Comparison of ENCODE assay signal across 31 cellular contexts in the genomic region with DNA sequence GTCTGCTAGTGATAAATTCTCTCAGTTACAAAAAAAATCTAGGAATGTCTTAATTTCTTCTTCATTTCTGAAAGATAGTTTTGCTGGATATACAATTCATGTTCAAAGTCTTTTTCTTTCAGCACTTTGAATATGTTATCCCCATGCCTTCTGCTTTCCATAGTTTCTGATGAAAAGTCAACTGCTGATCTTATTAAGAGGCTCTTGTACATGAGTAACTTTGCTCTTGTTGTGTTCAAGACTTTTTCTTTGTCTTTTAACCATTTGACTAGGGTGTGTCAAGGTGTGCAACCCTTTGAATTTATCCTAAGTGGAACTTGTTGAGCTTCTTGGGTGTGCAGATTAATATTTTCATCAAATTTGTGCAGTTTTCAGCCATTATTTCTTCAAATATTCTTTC. TPM values are rescaled to one million over a fixed set of nuclear protein-coding genes. Genes with fewer than 3 reads are reported as not detected.
DNase-seq lines count a peak whose midpoint lies in the region; ATAC-seq, FAIRE-seq and TF ChIP-seq lines count a peak whose summit lies in the region.
"Had no signal": no experiment of that assay in that cellular context is flagged by ENCODE, and none has a peak within 500 bp of the region (broad histone marks: within the 10 kb centered on the region; RNA-seq: fewer than 3 reads in every experiment).

No MANE protein-coding gene starts in this region.

- no peaks in the 10 kb centered on the region for H3K79me2 ChIP-seq in HepG2 (ENCODE audit: insufficient read depth, low read length)

- no peak for TF ChIP-seq RAD21 in HepG2 (CRISPR knock-in tag; IDR thresholded peaks at IDR 0.05)

- no peak overlapping the region for H3K9ac ChIP-seq in HepG2 (ENCODE audit: insufficient read depth, low read depth, low read length)
- H3K9ac ChIP-seq: BLaER1 had no signal

- BruUV-seq in HepG2 (replicated peaks; lab: Mats Ljungman, UMichigan), result no TSS peak

- no peak overlapping the region for H2AFZ ChIP-seq in HepG2 (ENCODE audit: low read length)

- H3K4me3 ChIP-seq in HepG2 (replicated peaks in 1 of 3; ENCODE audit: insufficient read depth in 1 of 3, low read depth in 2 of 3, low read length in 3 of 3), result no peak overlapping the region
- no peak overlapping the region for H3K4me3 ChIP-seq in right lobe of liver
- H3K4me3 ChIP-seq in HEK293 (ENCODE audit: low read depth, low read length), result no peak overlapping the region
- H3K4me3 ChIP-seq: BLaER1, GM12878 had no signal

- H3K27ac Mint-ChIP-seq in WTC11, result no peak overlapping the region
- H3K27ac Mint-ChIP-seq in activated CD4-positive, alpha-beta T cell treated with anti-CD3 and anti-CD28 coated beads, Interleukin-2, amount 10 ng/mL, durations not matched to agents 7 days and 5 days, result no peak overlapping the region
- H3K27ac Mint-ChIP-seq: CD14-positive monocyte; CD4-positive, alpha-beta memory T cell; CD4-positive, CD25-positive, alpha-beta regulatory T cell; CD8-positive, alpha-beta memory T cell had no signal

- peaks cover 11% of the 10 kb centered on the region; the same call in 1 of the 2 replicates for H3K36me3 Mint-ChIP-seq in WTC11
- H3K36me3 Mint-ChIP-seq in activated CD4-positive, alpha-beta T cell treated with anti-CD3 and anti-CD28 coated beads, Interleukin-2, amount 10 ng/mL, durations not matched to agents 7 days and 5 days (ENCODE audit: low read depth), result no peaks in the 10 kb centered on the region
- H3K36me3 Mint-ChIP-seq: CD14-positive monocyte; CD4-positive, alpha-beta memory T cell had no signal

- H3K9me3 Mint-ChIP-seq in WTC11, result peaks cover 44% of the 10 kb centered on the region
- no peaks in the 10 kb centered on the region for H3K9me3 Mint-ChIP-seq in activated CD4-positive, alpha-beta T cell treated with anti-CD3 and anti-CD28 coated beads, Interleukin-2, amount 10 ng/mL, durations not matched to agents 7 days and 5 days

- H3K4me2 ChIP-seq in HepG2 (ENCODE audit: low read depth, low read length), result no peak overlapping the region
- H3K4me2 ChIP-seq: BLaER1 had no signal

- H3K9me3 ChIP-seq in HepG2 (ENCODE audit: low read length), result no peaks in the 10 kb centered on the region
- no peaks in the 10 kb centered on the region for H3K9me3 ChIP-seq in right lobe of liver
- no peaks in the 10 kb centered on the region for H3K9me3 ChIP-seq in HEK293 (ENCODE audit: control insufficient read depth, insufficient read depth, low read depth, low read length)
- H3K9me3 ChIP-seq: BE2C had no signal

- no peaks in the 10 kb centered on the region for H3K27me3 ChIP-seq in HepG2 (ENCODE audit: control insufficient read depth in 1 of 2, insufficient read depth in 2 of 2, low read length in 2 of 2)
- no peaks in the 10 kb centered on the region for H3K27me3 ChIP-seq in right lobe of liver
- H3K27me3 ChIP-seq: BE2C, BLaER1 had no signal

- in situ Hi-C loops in HepG2 (cut with HindIII; ENCODE audit: extremely low pct_ligation_motif_present, low pct_unique_long_range_greater_than_20kb), result no loop called here

- CTCF ChIA-PET in HepG2 (lab: Yijun Ruan, JAX; ENCODE audit: low intra/inter-chr PET ratio, low total read pairs) (no interaction called here), HEK293 (lab: Yijun Ruan, JAX) (interaction anchor here (0.7 to 1.5 kb wide), 2 partner anchors 12 to 53 kb away, joined by 3 to 4 read pairs; no protein-coding TSS in a partner anchor), WTC11 (lab: Charles Lee) (no interaction called here)
- CTCF ChIA-PET in activated CD4-positive, alpha-beta T cell treated with anti-CD3 and anti-CD28 coated beads, Interleukin-2, amount 10 ng/mL, durations not matched to agents 7 days and 5 days (lab: Charles Lee), result no interaction called here

- POLR2A ChIA-PET in HepG2 (lab: Yijun Ruan, JAX) (no interaction called here), HEK293 (lab: Yijun Ruan, JAX) (no interaction called here), WTC11 (lab: Charles Lee) (no interaction called here)
- POLR2A ChIA-PET in activated CD4-positive, alpha-beta T cell treated with anti-CD3 and anti-CD28 coated beads, Interleukin-2, amount 10 ng/mL, durations not matched to agents 7 days and 5 days (lab: Charles Lee), result no interaction called here

- intact Hi-C loops in HepG2 (cut with micrococcal nuclease; ENCODE audit: unreplicated experiment), result no loop called here
- intact Hi-C loops in right lobe of liver (cut with DNase I), result no loop called here

- no peak overlapping the region for H3K4me3 Mint-ChIP-seq in WTC11
- H3K4me3 Mint-ChIP-seq in activated CD4-positive, alpha-beta T cell treated with anti-CD3 and anti-CD28 coated beads, Interleukin-2, amount 10 ng/mL, durations not matched to agents 7 days and 5 days, result no peak overlapping the region
- H3K4me3 Mint-ChIP-seq: CD14-positive monocyte; CD4-positive, alpha-beta memory T cell; CD4-positive, CD25-positive, alpha-beta regulatory T cell; CD8-positive, alpha-beta memory T cell had no signal

- H3K4me1 ChIP-seq in HepG2 (ENCODE audit: insufficient read depth, low read length) (no peaks in the 10 kb centered on the region), right lobe of liver (no peaks in the 10 kb centered on the region), HEK293 (ENCODE audit: control insufficient read depth, insufficient read depth, low read length) (no peaks in the 10 kb centered on the region)
- H3K4me1 ChIP-seq: BE2C, BLaER1 had no signal

- H3K4me1 Mint-ChIP-seq in WTC11, result peaks cover 12% of the 10 kb centered on the region
- H3K4me1 Mint-ChIP-seq in activated CD4-positive, alpha-beta T cell treated with anti-CD3 and anti-CD28 coated beads, Interleukin-2, amount 10 ng/mL, durations not matched to agents 7 days and 5 days, result no peaks in the 10 kb centered on the region
- H3K4me1 Mint-ChIP-seq: CD14-positive monocyte; CD4-positive, alpha-beta memory T cell; CD4-positive, CD25-positive, alpha-beta regulatory T cell; CD8-positive, alpha-beta memory T cell had no signal

- no peak for ATAC-seq in HepG2
- ATAC-seq in right lobe of liver, result no peak
- ATAC-seq in WTC11, result no peak
- ATAC-seq in HG03378 (IDR thresholded peaks at IDR 0.05; ENCODE audit: unreplicated experiment), result no peak
- ATAC-seq: GM12878 had no signal

- TF ChIP-seq CTCF in HepG2 (CRISPR knock-in tag; IDR thresholded peaks at IDR 0.05), result no peak
- no peak for TF ChIP-seq CTCF in right lobe of liver (IDR thresholded peaks at IDR 0.05)
- no peak for TF ChIP-seq CTCF in HEK293 (tag by site-specific recombination; IDR thresholded peaks at IDR 0.05)
- TF ChIP-seq CTCF in WTC11 (IDR thresholded peaks at IDR 0.05), result no peak

- peaks cover 20% of the 10 kb centered on the region for H3K27me3 Mint-ChIP-seq in WTC11 (ENCODE audit: low read depth)
- peaks cover 38% of the 10 kb centered on the region for H3K27me3 Mint-ChIP-seq in activated CD4-positive, alpha-beta T cell treated with anti-CD3 and anti-CD28 coated beads, Interleukin-2, amount 10 ng/mL, durations not matched to agents 7 days and 5 days

- no peak for FAIRE-seq in HepG2 (lab: Jason Lieb, UNC)
- FAIRE-seq: A204.1, GM12878, GM12892, GM18507 had no signal

- H3K36me3 ChIP-seq in HepG2 (replicated peaks in 1 of 2; ENCODE audit: control insufficient read depth in 1 of 2, insufficient read depth in 2 of 2, low read length in 2 of 2) (no peaks in the 10 kb centered on the region), right lobe of liver (no peaks in the 10 kb centered on the region), HEK293 (ENCODE audit: control insufficient read depth in 2 of 2, insufficient read depth in 1 of 2, low read length in 2 of 2) (no peaks in the 10 kb centered on the region)
- H3K36me3 ChIP-seq: BE2C, BLaER1 had no signal

- no peaks in the 10 kb centered on the region for H4K20me1 ChIP-seq in HepG2 (ENCODE audit: insufficient read depth, low read length)
- H4K20me1 ChIP-seq: BLaER1 had no signal

- no peak for TF ChIP-seq EP300 in HepG2 (IDR thresholded peaks at IDR 0.05; ENCODE audit: low read depth in 2 of 2, low read length in 2 of 2)
- no peak for TF ChIP-seq EP300 in HepG2 (CRISPR knock-in tag; IDR thresholded peaks at IDR 0.05; ENCODE audit: borderline replicate concordance)

- no peak overlapping the region for H3K27ac ChIP-seq in HepG2 (ENCODE audit: extremely low read length, insufficient read depth, low read length)
- no peak overlapping the region for H3K27ac ChIP-seq in right lobe of liver
- H3K27ac ChIP-seq in HEK293 (ENCODE audit: extremely low read depth, low read depth, low read length), result no peak overlapping the region
- H3K27ac ChIP-seq: BLaER1 had no signal

- DNase-seq in HepG2 (ENCODE audit: low spot score), result no peak
- DNase-seq in right lobe of liver, result no peak
- no peak for DNase-seq in WTC11 (ENCODE audit: low spot score)
- no peak for DNase-seq in stimulated activated CD4-positive, alpha-beta T cell treated with anti-CD3 and anti-CD28 coated beads, Interleukin-12 subunit alpha, Interleukin-12 subunit beta, amount 100 ng/mL, for 4 hours
- DNase-seq in activated CD4-positive, alpha-beta T cell treated with anti-CD3 and anti-CD28 coated beads, Interleukin-2, amount 10 ng/mL, durations not matched to agents 7 days and 5 days, result no peak
- DNase-seq: 8988T; ACHN; BE2C; C1 segment of cervical spinal cord; CD4-positive, alpha-beta memory T cell; CD4-positive, CD25-positive, alpha-beta regulatory T cell; CD8-positive, alpha-beta memory T cell; COR-L47; DMS 273 treated with DMSO at 0.1 percent for 48 hours; DMS153; DMS79; DND-41; EL; GDM1 had no signal

- TF ChIP-seq POLR2A in HepG2 (IDR thresholded peaks at IDR 0.05; ENCODE audit: insufficient read depth in 1 of 2, low read depth in 2 of 2, low read length in 2 of 2), result no peak
- no peak for TF ChIP-seq POLR2A in right lobe of liver (IDR thresholded peaks at IDR 0.05)

RNA-seq across cellular contexts. Expression of a gene that starts 22.1 kb away (rescaled TPM):
- total RNA-seq in HepG2 (2016; rRNA removed; fragmentation: Illumina TruSeq; extraction: Trizol) (not detected in 2 replicates), right lobe of liver (not detected), WTC11 (2021) (not detected in 3 replicates)
- total RNA-seq in HepG2 (2016; cell fraction: cytosol; rRNA removed; fragmentation: Illumina TruSeq; extraction: Trizol; ENCODE audit: low read depth), result not detected in 2 replicates
- total RNA-seq in HepG2 (2016; cell fraction: insoluble cytoplasmic fraction; rRNA removed; fragmentation: Illumina TruSeq; extraction: Trizol), result not detected in 2 replicates
- total RNA-seq in HepG2 (2016; cell fraction: membrane; rRNA removed; fragmentation: Illumina TruSeq; extraction: Trizol), result not detected in 2 replicates
- total RNA-seq in HepG2 (2016; cell fraction: nucleus; rRNA removed; fragmentation: Illumina TruSeq; extraction: Trizol), result not detected in 2 replicates
- not detected in 2 replicates for polyA plus RNA-seq in HepG2 (2011; rRNA removed)
- polyA plus RNA-seq in HepG2 (2011; cell fraction: cytosol; rRNA removed), result not detected in 2 replicates
- polyA plus RNA-seq in HepG2 (2011; cell fraction: nucleus; rRNA removed), result not detected in 2 replicates
- polyA plus RNA-seq in HepG2 (2012), result not detected in 2 replicates
- polyA plus RNA-seq in HepG2 (2016; cell fraction: cytosol; fragmentation: Illumina TruSeq; extraction: Trizol; ENCODE audit: low read depth), result not detected in 2 replicates
- polyA plus RNA-seq in HepG2 (2016; cell fraction: insoluble cytoplasmic fraction; fragmentation: Illumina TruSeq; extraction: Trizol; ENCODE audit: low read depth), result not detected in 2 replicates
- polyA plus RNA-seq in HepG2 (2016; cell fraction: membrane; fragmentation: Illumina TruSeq; extraction: Trizol; ENCODE audit: low read depth), result not detected in 2 replicates
- not detected in 2 replicates for polyA plus RNA-seq in HepG2 (2016; cell fraction: nucleus; fragmentation: Illumina TruSeq; extraction: Trizol; ENCODE audit: insufficient read depth, low read depth)
- not detected in 2 replicates for polyA minus RNA-seq in HepG2 (2011; rRNA and poly(A)+ RNA removed; ENCODE audit: low replicate concordance)
- not detected in 2 replicates for polyA minus RNA-seq in HepG2 (2011; cell fraction: cytosol; rRNA and poly(A)+ RNA removed)
- not detected in 2 replicates for polyA minus RNA-seq in HepG2 (2011; cell fraction: nucleus; rRNA and poly(A)+ RNA removed)
- not detected for total RNA-seq in activated CD4-positive, alpha-beta T cell treated with anti-CD3 and anti-CD28 coated beads, Interleukin-2, amount 10 ng/mL, durations not matched to agents 7 days and 5 days
- total RNA-seq: A673; CD4-positive, alpha-beta memory T cell; CD4-positive, CD25-positive, alpha-beta regulatory T cell; CD8-positive, alpha-beta memory T cell; Daoy; G401; GM12878 had no signal
- polyA plus RNA-seq: AG04450; CD14-positive monocyte; CD4-positive, alpha-beta memory T cell; CD4-positive, CD25-positive, alpha-beta regulatory T cell; CD8-positive, alpha-beta memory T cell had no signal

RNA-seq across cellular contexts. Expression of a gene that starts 40.3 kb away (rescaled TPM):
- total RNA-seq in HepG2 (2016; rRNA removed; fragmentation: Illumina TruSeq; extraction: Trizol) (0.29 and 0.55 TPM in 2 replicates), right lobe of liver (10 to 100 TPM in 4 of 6 experiments, 1 to 10 TPM in 2; 7.3 to 32.2 (median 15.4) TPM), WTC11 (2021) (10.5 to 14.5 TPM (median 13.9 TPM) in 3 replicates)
- 0.10 TPM in 1 of 2 replicates, not detected in the other for total RNA-seq in HepG2 (2016; cell fraction: cytosol; rRNA removed; fragmentation: Illumina TruSeq; extraction: Trizol; ENCODE audit: low read depth)
- total RNA-seq in HepG2 (2016; cell fraction: insoluble cytoplasmic fraction; rRNA removed; fragmentation: Illumina TruSeq; extraction: Trizol), result 0.67 TPM in 1 of 2 replicates, not detected in the other
- total RNA-seq in HepG2 (2016; cell fraction: membrane; rRNA removed; fragmentation: Illumina TruSeq; extraction: Trizol), result not detected in 2 replicates
- 0.81 and 1.4 TPM in 2 replicates for total RNA-seq in HepG2 (2016; cell fraction: nucleus; rRNA removed; fragmentation: Illumina TruSeq; extraction: Trizol)
- 0.39 and 0.59 TPM in 2 replicates for polyA plus RNA-seq in HepG2 (2011; rRNA removed)
- 0.03 and 0.08 TPM in 2 replicates for polyA plus RNA-seq in HepG2 (2011; cell fraction: cytosol; rRNA removed)
- 3.1 and 3.4 TPM in 2 replicates for polyA plus RNA-seq in HepG2 (2011; cell fraction: nucleus; rRNA removed)
- 0.24 and 0.48 TPM in 2 replicates for polyA plus RNA-seq in HepG2 (2012)
- polyA plus RNA-seq in HepG2 (2016; cell fraction: cytosol; fragmentation: Illumina TruSeq; extraction: Trizol; ENCODE audit: low read depth), result not detected in 2 replicates
- polyA plus RNA-seq in HepG2 (2016; cell fraction: insoluble cytoplasmic fraction; fragmentation: Illumina TruSeq; extraction: Trizol; ENCODE audit: low read depth), result not detected in 2 replicates
- not detected in 2 replicates for polyA plus RNA-seq in HepG2 (2016; cell fraction: membrane; fragmentation: Illumina TruSeq; extraction: Trizol; ENCODE audit: low read depth)
- polyA plus RNA-seq in HepG2 (2016; cell fraction: nucleus; fragmentation: Illumina TruSeq; extraction: Trizol; ENCODE audit: insufficient read depth, low read depth), result 1.4 and 2.4 TPM in 2 replicates
- polyA minus RNA-seq in HepG2 (2011; rRNA and poly(A)+ RNA removed; ENCODE audit: low replicate concordance), result 0.10 and 7.7 TPM in 2 replicates
- not detected in 2 replicates for polyA minus RNA-seq in HepG2 (2011; cell fraction: cytosol; rRNA and poly(A)+ RNA removed)
- 0.90 and 1.7 TPM in 2 replicates for polyA minus RNA-seq in HepG2 (2011; cell fraction: nucleus; rRNA and poly(A)+ RNA removed)
- total RNA-seq in activated CD4-positive, alpha-beta T cell treated with anti-CD3 and anti-CD28 coated beads, Interleukin-2, amount 10 ng/mL, durations not matched to agents 7 days and 5 days, result 10 to 100 TPM; 11.6 to 11.7 TPM
- total RNA-seq: G401 had no signal
